17 cellular contexts compared by ENCODE assay signal in genomic region chr20:52896348-52896747, GRCh38.
A peak's percentile ranks its signal among the peaks of the same experiment; 100 is the strongest.
DNase-seq lines count a peak whose midpoint lies in the region; ATAC-seq and TF ChIP-seq lines count a peak whose summit lies in the region.
"Had no signal": no experiment of that assay in that cellular context is flagged by ENCODE, and none has a peak within 500 bp of the region (broad histone marks: within the 10 kb centered on the region; RNA-seq: fewer than 3 reads in every experiment).

No MANE protein-coding gene starts in this region.

- no peaks in the 10 kb centered on the region for H3K27me3 Mint-ChIP-seq in activated naive CD4-positive, alpha-beta T cell treated with anti-CD3 and anti-CD28 coated beads, Interleukin-2, amount 10 ng/mL, durations not matched to agents 7 days and 5 days
- peaks cover 9% of the 10 kb centered on the region for H3K27me3 Mint-ChIP-seq in activated naive CD8-positive, alpha-beta T cell treated with anti-CD3 and anti-CD28 coated beads for 36 hours

- no peak overlapping the region for H3K4me3 Mint-ChIP-seq in activated naive CD4-positive, alpha-beta T cell treated with anti-CD3 and anti-CD28 coated beads, Interleukin-2, amount 10 ng/mL, durations not matched to agents 7 days and 5 days
- H3K4me3 Mint-ChIP-seq in activated naive CD8-positive, alpha-beta T cell treated with anti-CD3 and anti-CD28 coated beads for 36 hours, result no peak overlapping the region
- H3K4me3 Mint-ChIP-seq: CD14-positive monocyte had no signal

- CTCF ChIA-PET in activated naive CD4-positive, alpha-beta T cell treated with anti-CD3 and anti-CD28 coated beads, Interleukin-2, amount 10 ng/mL, durations not matched to agents 7 days and 5 days (lab: Charles Lee), result no interaction called here

- TF ChIP-seq CTCF in SU-DHL-6 (IDR thresholded peaks at IDR 0.05; ENCODE audit: insufficient read depth, low read length, poor library complexity, severe bottlenecking), result no peak
- TF ChIP-seq CTCF in fibroblast of lung (conservative IDR thresholded peaks at IDR 0.05 in 1 of 2, IDR thresholded peaks at IDR 0.05 in 1 of 2; ENCODE audit: low read depth in 1 of 2, low read length in 2 of 2), result no peak
- TF ChIP-seq CTCF in coronary artery (IDR thresholded peaks at IDR 0.05), result no peak

- H3K9me3 Mint-ChIP-seq in activated naive CD4-positive, alpha-beta T cell treated with anti-CD3 and anti-CD28 coated beads, Interleukin-2, amount 50 U/mL, for 72 hours, result peaks cover 7 to 13% of the 10 kb centered on the region in 2 donors
- peaks cover 4% of the 10 kb centered on the region for H3K9me3 Mint-ChIP-seq in activated naive CD4-positive, alpha-beta T cell treated with anti-CD3 and anti-CD28 coated beads, Interleukin-2, amount 10 ng/mL, durations not matched to agents 7 days and 5 days
- H3K9me3 Mint-ChIP-seq in activated naive CD8-positive, alpha-beta T cell treated with anti-CD3 and anti-CD28 coated beads for 36 hours, result peaks cover 4% of the 10 kb centered on the region

- H3K27me3 ChIP-seq in SU-DHL-6 (ENCODE audit: low read length) (no peaks in the 10 kb centered on the region), fibroblast of lung (ENCODE audit: control insufficient read depth, insufficient read depth, low read length) (no peaks in the 10 kb centered on the region)

- H3K27ac Mint-ChIP-seq in activated naive CD4-positive, alpha-beta T cell treated with anti-CD3 and anti-CD28 coated beads, Interleukin-2, amount 50 U/mL, for 72 hours, result peak overlapping the region; percentile 9 to 39
- H3K27ac Mint-ChIP-seq in activated naive CD4-positive, alpha-beta T cell treated with anti-CD3 and anti-CD28 coated beads, Interleukin-2, amount 10 ng/mL, durations not matched to agents 7 days and 5 days, result no peak overlapping the region
- H3K27ac Mint-ChIP-seq in activated naive CD8-positive, alpha-beta T cell treated with anti-CD3 and anti-CD28 coated beads for 36 hours, result no peak overlapping the region

- no peaks in the 10 kb centered on the region for H3K9me2 ChIP-seq in SU-DHL-6 (replicated peaks; ENCODE audit: insufficient read depth, low read length)

- peaks cover 4% of the 10 kb centered on the region for H3K4me1 Mint-ChIP-seq in activated naive CD4-positive, alpha-beta T cell treated with anti-CD3 and anti-CD28 coated beads, Interleukin-2, amount 10 ng/mL, durations not matched to agents 7 days and 5 days
- H3K4me1 Mint-ChIP-seq in activated naive CD8-positive, alpha-beta T cell treated with anti-CD3 and anti-CD28 coated beads for 36 hours, result peaks cover 7% of the 10 kb centered on the region
- H3K4me1 Mint-ChIP-seq: CD14-positive monocyte had no signal

- H4K20me1 ChIP-seq in SU-DHL-6 (ENCODE audit: low read depth, low read length) (no peaks in the 10 kb centered on the region), fibroblast of lung (ENCODE audit: control insufficient read depth, extremely low read depth, insufficient read depth, low read length) (no peaks in the 10 kb centered on the region)

- H3K36me3 Mint-ChIP-seq in activated naive CD4-positive, alpha-beta T cell treated with anti-CD3 and anti-CD28 coated beads, Interleukin-2, amount 50 U/mL, for 72 hours, result peaks cover 0 to 7% of the 10 kb centered on the region in 2 donors
- no peaks in the 10 kb centered on the region for H3K36me3 Mint-ChIP-seq in activated naive CD4-positive, alpha-beta T cell treated with anti-CD3 and anti-CD28 coated beads, Interleukin-2, amount 10 ng/mL, durations not matched to agents 7 days and 5 days
- H3K36me3 Mint-ChIP-seq in activated naive CD8-positive, alpha-beta T cell treated with anti-CD3 and anti-CD28 coated beads for 36 hours, result peaks cover 2% of the 10 kb centered on the region
- H3K36me3 Mint-ChIP-seq: CD14-positive monocyte had no signal

- H3K79me2 ChIP-seq in SU-DHL-6 (ENCODE audit: insufficient read depth, low read length), result no peaks in the 10 kb centered on the region
- H3K79me2 ChIP-seq in fibroblast of lung (ENCODE audit: control insufficient read depth, insufficient read depth, low read length), result no peaks in the 10 kb centered on the region

- no peaks in the 10 kb centered on the region for H3K4me1 ChIP-seq in fibroblast of lung (ENCODE audit: control insufficient read depth, extremely low read depth, insufficient read depth, low read length)
- H3K4me1 ChIP-seq: SJCRH30 had no signal

- no peaks in the 10 kb centered on the region; the same call in 1 of the 2 replicates for H3K36me3 ChIP-seq in SU-DHL-6 (ENCODE audit: low read length)
- no peaks in the 10 kb centered on the region for H3K36me3 ChIP-seq in fibroblast of lung (ENCODE audit: control insufficient read depth, insufficient read depth, low read length)
- H3K36me3 ChIP-seq: SJCRH30 had no signal

- no peak overlapping the region for H3K9ac ChIP-seq in SU-DHL-6 (ENCODE audit: low read length)
- H3K9ac ChIP-seq in fibroblast of lung (ENCODE audit: insufficient read depth, low read length), result no peak overlapping the region

- H3F3A ChIP-seq in SU-DHL-6 (ENCODE audit: insufficient read depth), result no peaks in the 10 kb centered on the region

- H3K4me2 ChIP-seq in SU-DHL-6 (ENCODE audit: low read depth, low read length, poor library complexity, severe bottlenecking) (no peak overlapping the region), fibroblast of lung (ENCODE audit: extremely low read depth, insufficient read depth, low read length) (no peak overlapping the region)

- H2AFZ ChIP-seq in SU-DHL-6 (ENCODE audit: low read depth, low read length, severe bottlenecking) (peak overlapping the region; percentile 61), fibroblast of lung (ENCODE audit: low read length) (peak overlapping the region; percentile 83)

- no peak for DNase-seq in activated naive CD4-positive, alpha-beta T cell treated with anti-CD3 and anti-CD28 coated beads, Interleukin-2, amount 50 U/mL, for 72 hours (ENCODE audit: low spot score in 2 of 2)
- DNase-seq in activated naive CD4-positive, alpha-beta T cell treated with anti-CD3 and anti-CD28 coated beads, Interleukin-2, amount 10 ng/mL, durations not matched to agents 7 days and 5 days, result no peak
- DNase-seq in fibroblast of lung (ENCODE audit: low read depth in 2 of 2), result peak in 1 of 2 donors; percentile 18
- no peak for DNase-seq in medulla oblongata (ENCODE audit: extremely low spot score)
- DNase-seq in activated naive CD8-positive, alpha-beta T cell treated with anti-CD3 and anti-CD28 coated beads for 36 hours, result no peak
- no peak for DNase-seq in NCI-H1092 treated with DMSO at 0.1 percent for 48 hours (lab: John Stamatoyannopoulos, UW)
- no peak for DNase-seq in coronary artery (ENCODE audit: low spot score)
- DNase-seq: COR-L47, DMS153, NCI-H1092, NCI-H1694, NCI-H748 treated with DMSO at 0.1 percent for 48 hours, OCI-M1, SJCRH30 had no signal

- H3K4me3 ChIP-seq in SU-DHL-6 (ENCODE audit: insufficient read depth, low read length, poor library complexity, severe bottlenecking), result no peak overlapping the region
- no peak overlapping the region for H3K4me3 ChIP-seq in fibroblast of lung (replicated peaks in 1 of 4; ENCODE audit: control extremely low read depth in 1 of 4, insufficient read depth in 1 of 4, low read depth in 3 of 4, low read length in 4 of 4)
- H3K4me3 ChIP-seq in coronary artery, result no peak overlapping the region
- H3K4me3 ChIP-seq: SJCRH30 had no signal

- no peak overlapping the region for H3K27ac ChIP-seq in SU-DHL-6 (ENCODE audit: low read depth, low read length)
- H3K27ac ChIP-seq in fibroblast of lung (ENCODE audit: insufficient read depth, low read length), result no peak overlapping the region
- H3K27ac ChIP-seq in coronary artery, result no peak overlapping the region
- H3K27ac ChIP-seq: RWPE1, SJCRH30 had no signal

- H3K9me3 ChIP-seq in SU-DHL-6 (ENCODE audit: insufficient read depth, low read length) (no peaks in the 10 kb centered on the region; the same call in 1 of the 2 replicates), fibroblast of lung (ENCODE audit: control insufficient read depth, insufficient read depth, low read depth, low read length) (no peaks in the 10 kb centered on the region)
- H3K9me3 ChIP-seq: SJCRH30 had no signal

- no peak for ATAC-seq in activated naive CD4-positive, alpha-beta T cell treated with anti-CD3 and anti-CD28 coated beads, Interleukin-2, amount 50 U/mL, for 72 hours

Comparison
In these comparisons a context has a peak if more than half of its experiments do, and no peak if none do; other contexts are left out.
1. H3K27ac Mint-ChIP-seq: peak in activated naive CD4-positive, alpha-beta T cell treated with anti-CD3 and anti-CD28 coated beads, Interleukin-2, amount 50 U/mL, for 72 hours (2 of 2); none in activated naive CD4-positive, alpha-beta T cell treated with anti-CD3 and anti-CD28 coated beads, Interleukin-2, amount 10 ng/mL, durations not matched to agents 7 days and 5 days (single experiment) and activated naive CD8-positive, alpha-beta T cell treated with anti-CD3 and anti-CD28 coated beads for 36 hours (single experiment).